In genomic region chrX:32545100-32545499, GRCh38 we compare ENCODE assay signal across 24 cellular contexts.
"Had no signal": no experiment of that assay in that cellular context is flagged by ENCODE, and none has a peak within 500 bp of the region (broad histone marks: within the 10 kb centered on the region; RNA-seq: fewer than 3 reads in every experiment).

No MANE protein-coding gene starts in this region.

- ATAC-seq: activated T-cell treated with anti-CD3 and anti-CD28 coated beads, Interleukin-2, amount 50 U/mL, for 72 hours; T-cell had no signal

- H3K27me3 Mint-ChIP-seq: activated B cell treated with CpG ODN at 0.5 μM for 24 hours; activated CD4-positive, alpha-beta memory T cell treated with anti-CD3 and anti-CD28 coated beads, Interleukin-2, amount 10 ng/mL, durations not matched to agents 7 days and 5 days; activated CD4-positive, alpha-beta T cell treated with anti-CD3 and anti-CD28 coated beads, Interleukin-2, amount 10 ng/mL, durations not matched to agents 7 days and 5 days; activated naive CD4-positive, alpha-beta T cell treated with anti-CD3 and anti-CD28 coated beads, Interleukin-2, amount 10 ng/mL, durations not matched to agents 7 days and 5 days; activated naive CD8-positive, alpha-beta T cell treated with anti-CD3 and anti-CD28 coated beads for 36 hours had no signal

- DNase-seq: activated B cell treated with CpG ODN at 0.5 μM for 24 hours; activated CD4-positive, alpha-beta memory T cell treated with anti-CD3 and anti-CD28 coated beads, Interleukin-2, amount 10 ng/mL, durations not matched to agents 7 days and 5 days; activated CD4-positive, alpha-beta T cell treated with anti-CD3 and anti-CD28 coated beads for 1 hour; activated CD4-positive, alpha-beta T cell treated with anti-CD3 and anti-CD28 coated beads, Interleukin-2, amount 10 ng/mL, durations not matched to agents 7 days and 5 days; activated CD8-positive, alpha-beta memory T cell treated with anti-CD3 and anti-CD28 coated beads, Interleukin-2, amount 50 U/mL, for 4 hours; activated gamma-delta T cell treated with Interleukin-2 at 50 U/mL for 16 hours; activated naive CD4-positive, alpha-beta T cell treated with anti-CD3 and anti-CD28 coated beads, Interleukin-2, amount 10 ng/mL, durations not matched to agents 7 days and 5 days; activated naive CD8-positive, alpha-beta T cell treated with anti-CD3 and anti-CD28 coated beads for 36 hours; activated T-cell treated with anti-CD3 and anti-CD28 coated beads, Interleukin-2, amount 50 U/mL, for 72 hours; IMR-90; Kasumi-1; KBM-7; NCI-H1105 treated with DMSO at 0.1 percent for 48 hours; NCI-H1436 treated with DMSO at 0.1 percent for 48 hours; NCI-H187; NCI-H2081; NCI-H510A treated with DMSO at 0.1 percent for 48 hours; NCI-H69; Peyer's patch; SIG-M5; T-cell; T-helper 2 cell; T1000 had no signal

- H3K9me3 ChIP-seq: Peyer's patch had no signal

- H3K9me3 Mint-ChIP-seq: activated B cell treated with CpG ODN at 0.5 μM for 24 hours; activated CD4-positive, alpha-beta memory T cell treated with anti-CD3 and anti-CD28 coated beads, Interleukin-2, amount 10 ng/mL, durations not matched to agents 7 days and 5 days; activated CD4-positive, alpha-beta T cell treated with anti-CD3 and anti-CD28 coated beads, Interleukin-2, amount 10 ng/mL, durations not matched to agents 7 days and 5 days; activated naive CD4-positive, alpha-beta T cell treated with anti-CD3 and anti-CD28 coated beads, Interleukin-2, amount 10 ng/mL, durations not matched to agents 7 days and 5 days; activated naive CD8-positive, alpha-beta T cell treated with anti-CD3 and anti-CD28 coated beads for 36 hours; activated T-cell treated with anti-CD3 and anti-CD28 coated beads, Interleukin-2, amount 50 U/mL, for 72 hours; activated T-helper 2 cell treated with anti-CD3 and anti-CD28 coated beads, Interferon-gamma antibody, Interleukin-2, Interleukin-4, amounts not matched to agents 10 μg/mL and 5 μg/mL and 100 μg/mL, durations not matched to agents 14 hours and 24 hours and 36 hours; T-cell had no signal

- H3K27ac Mint-ChIP-seq: activated B cell treated with CpG ODN at 0.5 μM for 24 hours; activated CD4-positive, alpha-beta memory T cell treated with anti-CD3 and anti-CD28 coated beads, Interleukin-2, amount 10 ng/mL, durations not matched to agents 7 days and 5 days; activated CD4-positive, alpha-beta T cell treated with anti-CD3 and anti-CD28 coated beads, Interleukin-2, amount 10 ng/mL, durations not matched to agents 7 days and 5 days; activated naive CD4-positive, alpha-beta T cell treated with anti-CD3 and anti-CD28 coated beads, Interleukin-2, amount 10 ng/mL, durations not matched to agents 7 days and 5 days; activated naive CD8-positive, alpha-beta T cell treated with anti-CD3 and anti-CD28 coated beads for 36 hours; activated T-cell treated with anti-CD3 and anti-CD28 coated beads, Interleukin-2, amount 50 U/mL, for 72 hours; activated T-helper 2 cell treated with anti-CD3 and anti-CD28 coated beads, Interferon-gamma antibody, Interleukin-2, Interleukin-4, amounts not matched to agents 10 μg/mL and 5 μg/mL and 100 μg/mL, durations not matched to agents 14 hours and 24 hours and 36 hours; T-cell had no signal

- H3K4me3 ChIP-seq: Peyer's patch had no signal

- H3K4me1 Mint-ChIP-seq: activated B cell treated with CpG ODN at 0.5 μM for 24 hours; activated CD4-positive, alpha-beta memory T cell treated with anti-CD3 and anti-CD28 coated beads, Interleukin-2, amount 10 ng/mL, durations not matched to agents 7 days and 5 days; activated CD4-positive, alpha-beta T cell treated with anti-CD3 and anti-CD28 coated beads, Interleukin-2, amount 10 ng/mL, durations not matched to agents 7 days and 5 days; activated naive CD4-positive, alpha-beta T cell treated with anti-CD3 and anti-CD28 coated beads, Interleukin-2, amount 10 ng/mL, durations not matched to agents 7 days and 5 days; activated naive CD8-positive, alpha-beta T cell treated with anti-CD3 and anti-CD28 coated beads for 36 hours; T-cell had no signal

- H3K36me3 Mint-ChIP-seq: activated naive CD4-positive, alpha-beta T cell treated with anti-CD3 and anti-CD28 coated beads, Interleukin-2, amount 10 ng/mL, durations not matched to agents 7 days and 5 days; activated naive CD8-positive, alpha-beta T cell treated with anti-CD3 and anti-CD28 coated beads for 36 hours; T-cell had no signal

- H3K4me1 ChIP-seq: Peyer's patch had no signal

- H3K4me3 Mint-ChIP-seq: activated B cell treated with CpG ODN at 0.5 μM for 24 hours; activated CD4-positive, alpha-beta memory T cell treated with anti-CD3 and anti-CD28 coated beads, Interleukin-2, amount 10 ng/mL, durations not matched to agents 7 days and 5 days; activated CD4-positive, alpha-beta T cell treated with anti-CD3 and anti-CD28 coated beads, Interleukin-2, amount 10 ng/mL, durations not matched to agents 7 days and 5 days; activated naive CD4-positive, alpha-beta T cell treated with anti-CD3 and anti-CD28 coated beads, Interleukin-2, amount 10 ng/mL, durations not matched to agents 7 days and 5 days; activated naive CD8-positive, alpha-beta T cell treated with anti-CD3 and anti-CD28 coated beads for 36 hours; activated T-cell treated with anti-CD3 and anti-CD28 coated beads, Interleukin-2, amount 50 U/mL, for 72 hours; T-cell had no signal

- H3K36me3 ChIP-seq: Peyer's patch had no signal

- H3K27ac ChIP-seq: Peyer's patch had no signal

- H3K27me3 ChIP-seq: Peyer's patch had no signal
